ENCODE assay signal across 8 cellular contexts in the genomic region with DNA sequence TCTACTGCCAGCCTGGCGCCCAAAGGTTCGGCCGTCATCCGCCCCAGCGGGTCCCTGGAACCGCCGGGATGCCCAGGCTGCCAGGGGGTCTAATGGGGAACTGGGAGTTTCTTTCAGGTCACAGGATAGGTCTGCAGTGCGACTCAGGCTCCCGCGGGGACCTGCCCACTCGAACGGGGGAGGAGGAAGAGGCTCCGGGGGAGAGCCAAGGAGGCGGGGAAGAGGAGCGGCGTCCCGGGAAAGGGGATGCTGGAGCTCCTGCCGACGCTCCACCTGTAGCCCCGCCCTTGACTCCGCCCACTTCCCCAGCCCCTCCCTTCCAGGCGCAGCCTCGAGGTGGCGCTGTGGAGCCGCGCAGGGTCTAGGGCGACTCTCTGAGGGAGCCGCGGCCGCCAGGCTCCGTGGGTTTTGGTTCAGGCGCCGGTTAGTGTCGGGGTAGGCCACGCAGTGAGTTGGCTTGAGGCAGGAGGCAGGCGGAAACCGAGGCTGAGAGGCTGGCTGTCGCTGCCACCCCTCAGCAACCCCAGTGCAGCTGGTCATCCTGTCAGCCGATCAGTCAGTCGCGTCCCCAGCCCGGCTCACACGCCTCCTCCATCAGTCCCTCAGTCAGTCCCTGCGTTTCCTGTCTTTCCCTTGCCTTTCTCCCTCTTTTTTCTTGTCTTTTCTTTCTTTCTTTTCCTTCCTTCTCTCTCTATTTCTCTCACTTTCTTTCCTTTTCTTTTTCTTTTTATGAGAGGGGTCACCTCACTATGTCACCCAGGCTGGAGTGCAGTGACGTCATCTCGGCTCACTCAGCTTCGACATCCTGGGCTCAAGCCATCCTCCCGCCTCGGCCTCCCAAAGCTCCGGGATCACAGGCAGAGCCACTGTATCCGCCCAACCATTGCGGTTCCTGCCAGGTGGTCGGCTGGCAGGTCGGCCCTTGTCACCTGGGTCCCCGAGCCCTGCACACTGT. TPM values are rescaled to one million over a fixed set of nuclear protein-coding genes. Genes with fewer than 3 reads are reported as not detected.
DNase-seq lines count a peak whose midpoint lies in the region; ATAC-seq and TF ChIP-seq lines count a peak whose summit lies in the region.

No MANE protein-coding gene starts in this region.

- peak; percentile 67 for ATAC-seq in GM18498 (IDR thresholded peaks at IDR 0.05; ENCODE audit: unreplicated experiment)

- DNase-seq in 8988T (peak; percentile 76), HK-2 (ENCODE audit: unreplicated experiment) (peak; percentile 96), NOMO-1 treated with dmso at 0.1 percent for 144 hours (lab: John Stamatoyannopoulos, UW; ENCODE audit: unreplicated experiment) (peak; percentile 25), endothelial cell (ENCODE audit: low spot score) (peak; percentile 99), midbrain (lab: John Stamatoyannopoulos, UW) (peak; percentile 89)
- peak; percentile 88 for DNase-seq in activated CD8-positive, alpha-beta memory T cell treated with anti-CD3 and anti-CD28 coated beads, Interleukin-2, amount 50 U/mL, for 4 hours
- DNase-seq in stimulated activated CD8-positive, alpha-beta memory T cell treated with anti-CD3 and anti-CD28 coated beads, Interleukin-15, amount 100 ng/mL, for 48 hours (ENCODE audit: low read depth in 2 of 2) = peak; percentile 69 to 75

- peak overlapping the region; percentile 41 for H3K27ac Mint-ChIP-seq in endothelial cell (ENCODE audit: unreplicated experiment)

- peak overlapping the region; percentile 87 for H3K4me3 Mint-ChIP-seq in endothelial cell (ENCODE audit: unreplicated experiment)

- H3K4me1 Mint-ChIP-seq in endothelial cell (ENCODE audit: unreplicated experiment) = peaks cover 10% of the 10 kb centered on the region

- H3K36me3 Mint-ChIP-seq in endothelial cell (ENCODE audit: low read depth, unreplicated experiment) = no peaks in the 10 kb centered on the region

- H3K27me3 Mint-ChIP-seq in endothelial cell (ENCODE audit: unreplicated experiment) = peaks cover 9% of the 10 kb centered on the region

- TF ChIP-seq CTCF in endothelial cell (IDR thresholded peaks at IDR 0.05; ENCODE audit: unreplicated experiment) = peak; percentile 97

- no peaks in the 10 kb centered on the region for H3K9me3 Mint-ChIP-seq in endothelial cell (ENCODE audit: unreplicated experiment)

RNA-seq across cellular contexts. Expression of a gene that starts 26.4 kb away (rescaled TPM):
- total RNA-seq in endothelial cell (ENCODE audit: unreplicated experiment) = 285 TPM

Comparison
In these comparisons a context has a peak if more than half of its experiments do, and no peak if none do; other contexts are left out.
1. Peak in every context shown above with its lines: DNase-seq and ATAC-seq.
2. DNase-seq: peak in every context shown above with its lines; median percentile 99 in endothelial cell; 96 in HK-2; 89 in midbrain; 88 in activated CD8-positive, alpha-beta memory T cell treated with anti-CD3 and anti-CD28 coated beads, Interleukin-2, amount 50 U/mL, for 4 hours; 76 in 8988T; 72 in stimulated activated CD8-positive, alpha-beta memory T cell treated with anti-CD3 and anti-CD28 coated beads, Interleukin-15, amount 100 ng/mL, for 48 hours; 25 in NOMO-1 treated with dmso at 0.1 percent for 144 hours.